ENCODE assay signal across 14 cellular contexts in the genomic region with DNA sequence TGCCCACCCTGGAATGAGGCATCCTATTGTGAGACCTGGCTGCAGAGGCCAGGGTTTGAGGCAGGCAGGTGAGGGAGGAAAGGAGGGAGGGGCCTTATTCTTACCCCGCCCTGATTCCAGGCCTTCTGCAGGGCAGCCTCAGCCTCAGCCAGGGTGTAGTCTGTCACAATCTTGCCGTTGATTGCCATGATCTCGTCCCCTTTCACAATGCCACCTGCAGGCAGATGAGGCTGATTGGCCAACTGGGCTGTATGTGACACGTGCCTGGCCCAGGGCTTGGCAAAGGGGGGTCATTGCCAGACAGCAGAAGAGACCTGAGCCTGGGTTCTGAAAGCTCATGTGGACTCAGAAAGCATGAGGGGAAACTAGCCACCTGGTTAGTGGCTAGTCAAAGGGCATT. TPM values are rescaled to one million over a fixed set of nuclear protein-coding genes. Genes with fewer than 3 reads are reported as not detected.
DNase-seq lines count a peak whose midpoint lies in the region; ATAC-seq and TF ChIP-seq lines count a peak whose summit lies in the region.
"Had no signal": no experiment of that assay in that cellular context is flagged by ENCODE, and none has a peak within 500 bp of the region (broad histone marks: within the 10 kb centered on the region; RNA-seq: fewer than 3 reads in every experiment).

No MANE protein-coding gene starts in this region.

- H3K27ac Mint-ChIP-seq in activated naive CD8-positive, alpha-beta T cell treated with anti-CD3 and anti-CD28 coated beads, Interleukin-2, amount 10 ng/mL, durations not matched to agents 7 days and 5 days: no peak overlapping the region
- H3K27ac Mint-ChIP-seq in activated naive CD8-positive, alpha-beta T cell treated with anti-CD3 and anti-CD28 coated beads, Interleukin-2, amount 50 U/mL, for 24 hours: no peak overlapping the region
- H3K27ac Mint-ChIP-seq: activated CD8-positive, alpha-beta memory T cell treated with anti-CD3 and anti-CD28 coated beads, Interleukin-2, amount 10 ng/mL, durations not matched to agents 7 days and 5 days had no signal

- H3K27me3 ChIP-seq in WERI-Rb-1 (ENCODE audit: insufficient read depth, low read depth, severe bottlenecking) (no peaks in the 10 kb centered on the region), upper lobe of right lung (no peaks in the 10 kb centered on the region), adrenal gland (peaks cover 5% of the 10 kb centered on the region)
- H3K27me3 ChIP-seq: Peyer's patch had no signal

- peaks cover 4% of the 10 kb centered on the region for H3K27me3 Mint-ChIP-seq in activated naive CD8-positive, alpha-beta T cell treated with anti-CD3 and anti-CD28 coated beads, Interleukin-2, amount 10 ng/mL, durations not matched to agents 7 days and 5 days
- H3K27me3 Mint-ChIP-seq in activated naive CD8-positive, alpha-beta T cell treated with anti-CD3 and anti-CD28 coated beads, Interleukin-2, amount 50 U/mL, for 24 hours: no peaks in the 10 kb centered on the region

- DNase-seq in activated naive CD8-positive, alpha-beta T cell treated with anti-CD3 and anti-CD28 coated beads, Interleukin-2, amount 10 ng/mL, durations not matched to agents 7 days and 5 days: no peak
- DNase-seq in activated naive CD8-positive, alpha-beta T cell treated with anti-CD3 and anti-CD28 coated beads, Interleukin-2, amount 50 U/mL, for 24 hours: no peak
- peak; percentile 40 to 78 for DNase-seq in NCI-H2081 (lab: John Stamatoyannopoulos, UW)
- DNase-seq in WERI-Rb-1: no peak
- DNase-seq in upper lobe of right lung: no peak
- no peak for DNase-seq in adrenal gland
- no peak for DNase-seq in activated effector memory CD4-positive, alpha-beta T cell treated with anti-CD3 and anti-CD28 coated beads, Interleukin-2, amount 50 U/mL, for 16 hours
- DNase-seq: activated CD8-positive, alpha-beta memory T cell treated with anti-CD3 and anti-CD28 coated beads, Interleukin-2, amount 10 ng/mL, durations not matched to agents 7 days and 5 days; T-helper 9 cell had no signal

- no peaks in the 10 kb centered on the region for H3K36me3 ChIP-seq in WERI-Rb-1
- H3K36me3 ChIP-seq in upper lobe of right lung: no peaks in the 10 kb centered on the region
- no peaks in the 10 kb centered on the region for H3K36me3 ChIP-seq in adrenal gland (replicated peaks in 1 of 2)

- 53 to 100% (median 60%) methylated on average over 1 to 4 of the region's 4 CpGs for WGBS in adrenal gland, 4 donors

- H3K4me1 Mint-ChIP-seq in activated naive CD8-positive, alpha-beta T cell treated with anti-CD3 and anti-CD28 coated beads, Interleukin-2, amount 10 ng/mL, durations not matched to agents 7 days and 5 days: no peaks in the 10 kb centered on the region
- no peaks in the 10 kb centered on the region for H3K4me1 Mint-ChIP-seq in activated naive CD8-positive, alpha-beta T cell treated with anti-CD3 and anti-CD28 coated beads, Interleukin-2, amount 50 U/mL, for 24 hours
- H3K4me1 Mint-ChIP-seq: activated CD8-positive, alpha-beta memory T cell treated with anti-CD3 and anti-CD28 coated beads, Interleukin-2, amount 10 ng/mL, durations not matched to agents 7 days and 5 days had no signal

- no peak overlapping the region for H3K4me3 Mint-ChIP-seq in activated naive CD8-positive, alpha-beta T cell treated with anti-CD3 and anti-CD28 coated beads, Interleukin-2, amount 10 ng/mL, durations not matched to agents 7 days and 5 days
- H3K4me3 Mint-ChIP-seq in activated naive CD8-positive, alpha-beta T cell treated with anti-CD3 and anti-CD28 coated beads, Interleukin-2, amount 50 U/mL, for 24 hours: no peak overlapping the region
- H3K4me3 Mint-ChIP-seq: activated CD8-positive, alpha-beta memory T cell treated with anti-CD3 and anti-CD28 coated beads, Interleukin-2, amount 10 ng/mL, durations not matched to agents 7 days and 5 days had no signal

- H3K36me3 Mint-ChIP-seq in activated naive CD8-positive, alpha-beta T cell treated with anti-CD3 and anti-CD28 coated beads, Interleukin-2, amount 10 ng/mL, durations not matched to agents 7 days and 5 days: no peaks in the 10 kb centered on the region
- no peaks in the 10 kb centered on the region for H3K36me3 Mint-ChIP-seq in activated naive CD8-positive, alpha-beta T cell treated with anti-CD3 and anti-CD28 coated beads, Interleukin-2, amount 50 U/mL, for 24 hours (ENCODE audit: low read depth)
- H3K36me3 Mint-ChIP-seq: activated CD8-positive, alpha-beta memory T cell treated with anti-CD3 and anti-CD28 coated beads, Interleukin-2, amount 10 ng/mL, durations not matched to agents 7 days and 5 days had no signal

- TF ChIP-seq POLR2A in adrenal gland (IDR thresholded peaks at IDR 0.05): no peak

- intact Hi-C loops in upper lobe of right lung (cut with DNase I): no loop called here
- intact Hi-C loops in adrenal gland (cut with DNase I): no loop called here

- no peak overlapping the region for H3K4me3 ChIP-seq in WERI-Rb-1 (ENCODE audit: low read depth, low read length)
- no peak overlapping the region for H3K4me3 ChIP-seq in upper lobe of right lung
- H3K4me3 ChIP-seq in adrenal gland: no peak overlapping the region
- H3K4me3 ChIP-seq: Peyer's patch had no signal

- H3K9me3 ChIP-seq in WERI-Rb-1 (ENCODE audit: severe bottlenecking) (no peaks in the 10 kb centered on the region), upper lobe of right lung (no peaks in the 10 kb centered on the region), adrenal gland (replicated peaks in 1 of 3) (no peaks in the 10 kb centered on the region)
- H3K9me3 ChIP-seq: Peyer's patch had no signal

- H3K9me3 Mint-ChIP-seq in activated naive CD8-positive, alpha-beta T cell treated with anti-CD3 and anti-CD28 coated beads, Interleukin-2, amount 10 ng/mL, durations not matched to agents 7 days and 5 days: no peaks in the 10 kb centered on the region
- H3K9me3 Mint-ChIP-seq in activated naive CD8-positive, alpha-beta T cell treated with anti-CD3 and anti-CD28 coated beads, Interleukin-2, amount 50 U/mL, for 24 hours: no peaks in the 10 kb centered on the region

- TF ChIP-seq CTCF in WERI-Rb-1 (IDR thresholded peaks at IDR 0.05; ENCODE audit: low read depth, low read length): peak; percentile 13; the same call in 1 of the 2 replicates
- TF ChIP-seq CTCF in upper lobe of right lung (IDR thresholded peaks at IDR 0.05): no peak
- no peak for TF ChIP-seq CTCF in adrenal gland (IDR thresholded peaks at IDR 0.05)

- POLR2A ChIA-PET in activated naive CD8-positive, alpha-beta T cell treated with anti-CD3 and anti-CD28 coated beads, Interleukin-2, amount 10 ng/mL, durations not matched to agents 7 days and 5 days (lab: Charles Lee): no interaction called here

- H3K27ac ChIP-seq in WERI-Rb-1: no peak overlapping the region
- H3K27ac ChIP-seq in upper lobe of right lung: no peak overlapping the region
- no peak overlapping the region for H3K27ac ChIP-seq in adrenal gland
- H3K27ac ChIP-seq: Peyer's patch had no signal

- no peaks in the 10 kb centered on the region for H3K4me1 ChIP-seq in upper lobe of right lung
- no peaks in the 10 kb centered on the region for H3K4me1 ChIP-seq in adrenal gland (replicated peaks in 1 of 2)
- H3K4me1 ChIP-seq: Peyer's patch had no signal

- ATAC-seq in activated naive CD8-positive, alpha-beta T cell treated with anti-CD3 and anti-CD28 coated beads, Interleukin-2, amount 10 ng/mL, durations not matched to agents 7 days and 5 days (ENCODE audit: low read depth): peak; percentile 40
- no peak for ATAC-seq in activated naive CD8-positive, alpha-beta T cell treated with anti-CD3 and anti-CD28 coated beads, Interleukin-2, amount 50 U/mL, for 24 hours
- ATAC-seq in upper lobe of right lung: peak; percentile 26
- ATAC-seq in GM18867 (IDR thresholded peaks at IDR 0.05; ENCODE audit: unreplicated experiment): no peak
- ATAC-seq: activated CD8-positive, alpha-beta memory T cell treated with anti-CD3 and anti-CD28 coated beads, Interleukin-2, amount 10 ng/mL, durations not matched to agents 7 days and 5 days had no signal

RNA-seq across cellular contexts. Expression of gene ABCC8, which starts 21.4 kb away (rescaled TPM):
- not detected for total RNA-seq in activated naive CD8-positive, alpha-beta T cell treated with anti-CD3 and anti-CD28 coated beads, Interleukin-2, amount 10 ng/mL, durations not matched to agents 7 days and 5 days
- total RNA-seq in upper lobe of right lung (4.7 TPM), adrenal gland (10 to 100 TPM in 3 of 8 donors, 1 to 10 TPM in 2, under 1 TPM in 2, not detected in 1; 0.43 to 17.8 (median 1.9) TPM)
- 100 to 1,000 TPM in 1 of 3 donors, 10 to 100 TPM in 1, 1 to 10 TPM in 1; 4.0 to 216 (median 34.7) TPM for polyA plus RNA-seq in adrenal gland
- total RNA-seq: fibroblast of lung, LHCN-M2 had no signal
- polyA plus RNA-seq: fibroblast of lung had no signal

RNA-seq across cellular contexts. Expression of gene USH1C, which starts 46.2 kb away (rescaled TPM):
- total RNA-seq in activated naive CD8-positive, alpha-beta T cell treated with anti-CD3 and anti-CD28 coated beads, Interleukin-2, amount 10 ng/mL, durations not matched to agents 7 days and 5 days: not detected
- total RNA-seq in upper lobe of right lung (not detected), adrenal gland (1 to 10 TPM in 2 of 8 donors, under 1 TPM in 4, not detected in 2; 0.14 to 2.6 (median 0.85) TPM)
- polyA plus RNA-seq in adrenal gland: 1 to 10 TPM in 1 of 3 donors, under 1 TPM in 2; 0.48 to 2.7 (median 0.68) TPM
- total RNA-seq: activated CD8-positive, alpha-beta memory T cell treated with anti-CD3 and anti-CD28 coated beads, Interleukin-2, amount 10 ng/mL, durations not matched to agents 7 days and 5 days; fibroblast of lung; LHCN-M2; mononuclear cell had no signal
- polyA plus RNA-seq: fibroblast of lung had no signal

RNA-seq across cellular contexts. Expression of gene OTOG, which starts 49.0 kb away (rescaled TPM):
- total RNA-seq in activated naive CD8-positive, alpha-beta T cell treated with anti-CD3 and anti-CD28 coated beads, Interleukin-2, amount 10 ng/mL, durations not matched to agents 7 days and 5 days: not detected
- total RNA-seq in upper lobe of right lung (not detected), adrenal gland (not detected)
- not detected for polyA plus RNA-seq in adrenal gland
- total RNA-seq: activated CD8-positive, alpha-beta memory T cell treated with anti-CD3 and anti-CD28 coated beads, Interleukin-2, amount 10 ng/mL, durations not matched to agents 7 days and 5 days; fibroblast of lung; LHCN-M2; mononuclear cell had no signal
- polyA plus RNA-seq: fibroblast of lung had no signal

Comparison
In these comparisons a context has a peak if more than half of its experiments do, and no peak if none do; other contexts are left out.
1. ATAC-seq: peak in activated naive CD8-positive, alpha-beta T cell treated with anti-CD3 and anti-CD28 coated beads, Interleukin-2, amount 10 ng/mL, durations not matched to agents 7 days and 5 days (single experiment) and upper lobe of right lung (single experiment); none in activated naive CD8-positive, alpha-beta T cell treated with anti-CD3 and anti-CD28 coated beads, Interleukin-2, amount 50 U/mL, for 24 hours (single experiment) and GM18867 (single experiment).
2. DNase-seq: peak in NCI-H2081 (2 of 2); none in activated naive CD8-positive, alpha-beta T cell treated with anti-CD3 and anti-CD28 coated beads, Interleukin-2, amount 10 ng/mL, durations not matched to agents 7 days and 5 days (single experiment), activated naive CD8-positive, alpha-beta T cell treated with anti-CD3 and anti-CD28 coated beads, Interleukin-2, amount 50 U/mL, for 24 hours (single experiment), WERI-Rb-1 (single experiment), upper lobe of right lung (single experiment), adrenal gland (0 of 7) and activated effector memory CD4-positive, alpha-beta T cell treated with anti-CD3 and anti-CD28 coated beads, Interleukin-2, amount 50 U/mL, for 16 hours (single experiment).